ENCODE assay signal across 8 cellular contexts in the genomic region with DNA sequence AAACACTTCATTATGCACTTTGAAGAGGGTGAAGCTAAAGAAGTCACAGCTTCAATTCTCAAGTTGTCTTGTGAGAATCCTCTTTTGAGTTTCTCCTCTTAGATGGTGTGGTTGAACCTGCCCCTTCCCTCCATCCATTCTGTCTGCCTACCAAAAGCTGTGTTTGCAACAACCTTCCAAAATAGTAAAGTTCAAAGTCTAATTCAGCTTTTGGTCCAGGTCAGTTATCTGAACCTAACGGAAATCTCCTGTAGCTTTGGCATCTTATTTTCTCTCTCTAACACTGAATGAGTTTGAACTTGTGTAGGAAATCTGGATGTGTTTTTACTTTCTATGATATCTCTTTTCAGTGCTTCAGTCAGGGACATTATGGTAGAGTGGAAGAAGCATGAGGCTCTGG.
"Had no signal": no experiment of that assay in that cellular context is flagged by ENCODE, and none has a peak within 500 bp of the region (broad histone marks: within the 10 kb centered on the region; RNA-seq: fewer than 3 reads in every experiment).

No MANE protein-coding gene starts in this region.

- H3K4me3 ChIP-seq: GM12878 had no signal

- DNase-seq: GDM1, GF-D8 had no signal

- ATAC-seq: GM12878 had no signal

- FAIRE-seq: G401.6, GM12878, GM12891, GM12892, GM18507, GM19239 had no signal
